In the genomic region with DNA sequence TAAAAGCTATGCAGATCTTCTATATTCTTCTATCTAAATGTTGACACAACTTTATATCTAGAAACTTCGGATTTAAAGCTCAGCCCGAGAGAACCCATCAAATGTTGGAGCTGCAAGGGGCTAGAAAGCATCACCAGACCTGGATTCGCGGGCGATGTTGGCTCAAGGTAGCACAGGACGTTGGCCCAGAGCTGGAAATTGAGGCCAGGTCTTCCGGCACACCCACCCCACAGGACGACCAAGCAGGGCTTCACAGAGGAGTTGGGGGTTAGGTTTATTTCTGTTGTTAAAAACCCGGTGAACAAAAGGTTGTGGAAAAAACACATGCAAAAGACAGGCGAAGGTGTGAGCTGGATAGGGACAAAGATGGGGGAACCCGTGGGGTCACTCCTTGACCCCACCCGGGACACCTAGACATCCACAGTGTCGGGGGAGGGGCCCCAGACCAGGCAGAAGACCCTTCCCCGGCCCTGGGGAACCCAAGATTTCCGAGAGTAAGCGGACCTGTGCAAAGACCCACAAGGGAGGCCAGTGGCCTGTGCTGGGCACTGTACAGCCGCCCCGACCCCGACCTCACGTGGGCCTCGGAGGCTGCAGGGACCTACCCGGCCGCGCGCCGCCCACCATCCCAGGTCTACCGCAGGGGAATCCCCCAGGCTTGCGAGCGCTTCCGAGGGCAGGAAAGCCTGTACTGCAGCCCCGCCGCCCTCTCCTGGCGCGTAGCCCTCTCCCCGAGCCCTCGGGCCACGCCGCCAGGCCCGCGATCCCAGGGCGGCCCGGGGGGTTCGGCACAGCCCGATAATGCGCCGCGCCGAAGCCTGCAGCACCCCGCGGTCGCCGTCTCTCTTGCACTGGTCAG, we compare ENCODE assay signal across 8 cellular contexts. TPM values are rescaled to one million over a fixed set of nuclear protein-coding genes. Genes with fewer than 3 reads are reported as not detected.
DNase-seq lines count a peak whose midpoint lies in the region; ATAC-seq and TF ChIP-seq lines count a peak whose summit lies in the region.

No MANE protein-coding gene starts in this region.

- peak overlapping the region; percentile 96 for H2AFZ ChIP-seq in neuronal stem cell (ENCODE audit: low read length)

- no peak overlapping the region for H3K4ac ChIP-seq in neuronal stem cell (ENCODE audit: low read length)

- no CpG with 5 or more reads among the region's 52 CpGs for WGBS in neuronal stem cell (ENCODE audit: extremely low coverage in 2 of 2, insufficient read length in 2 of 2, insufficient replicate concordance in 1 of 2), 2 donors
- 11% methylated on average over 52 of the region's 52 CpGs for whole genome bisulfite sequencing in thymus

- peak overlapping the region; percentile 90 for H3K14ac ChIP-seq in neuronal stem cell (ENCODE audit: low read length)

- H3K18ac ChIP-seq in neuronal stem cell (ENCODE audit: low read length): peak overlapping the region; percentile 97

- H3K9me3 ChIP-seq in BE2C: no peaks in the 10 kb centered on the region
- H3K9me3 ChIP-seq in HUES48 (ENCODE audit: control insufficient read depth, insufficient read depth, low read length): no peaks in the 10 kb centered on the region
- H3K9me3 ChIP-seq in neuronal stem cell (replicated peaks in 1 of 2; ENCODE audit: control insufficient read depth in 2 of 2, insufficient read depth in 1 of 2, low read depth in 1 of 2, low read length in 2 of 2): no peaks in the 10 kb centered on the region
- no peaks in the 10 kb centered on the region for H3K9me3 ChIP-seq in thymus (ENCODE audit: control insufficient read depth)

- H3K36me3 ChIP-seq in BE2C (peaks cover 5% of the 10 kb centered on the region; the same call in 1 of the 2 replicates), HUES48 (ENCODE audit: control insufficient read depth, insufficient read depth, low read length) (peaks cover 16% of the 10 kb centered on the region), neuronal stem cell (replicated peaks in 1 of 2; ENCODE audit: control insufficient read depth in 2 of 2, insufficient read depth in 2 of 2, low read length in 2 of 2) (peaks cover 16 to 20% of the 10 kb centered on the region in 2 donors), thymus (ENCODE audit: control insufficient read depth, insufficient read depth) (peaks cover 11% of the 10 kb centered on the region)

- peak overlapping the region; percentile 82 for H3K23ac ChIP-seq in neuronal stem cell (ENCODE audit: low read depth, low read length, poor library complexity)

- TF ChIP-seq CTCF in BE2C (IDR thresholded peaks at IDR 0.05; ENCODE audit: low read depth, low read length): no peak
- TF ChIP-seq CTCF in fibroblast of mammary gland (conservative IDR thresholded peaks at IDR 0.05; ENCODE audit: control insufficient read depth, insufficient read depth, low read depth, low read length): no peak

- H4K8ac ChIP-seq in neuronal stem cell (ENCODE audit: low read depth, low read length): peak overlapping the region; percentile 26

- peak overlapping the region; percentile 50 for H2BK15ac ChIP-seq in neuronal stem cell (ENCODE audit: low read length)

- peak overlapping the region; percentile 79 for H2BK120ac ChIP-seq in neuronal stem cell (ENCODE audit: low read depth, low read length)

- H3K27ac ChIP-seq in HUES48 (ENCODE audit: low read depth, low read length): peak overlapping the region; percentile 79
- peak overlapping the region; percentile 86 for H3K27ac ChIP-seq in neuronal stem cell (replicated peaks; ENCODE audit: low read length)
- H3K27ac ChIP-seq in thymus (ENCODE audit: low read depth): no peak overlapping the region

- peak overlapping the region; percentile 79 for H3K4me2 ChIP-seq in neuronal stem cell (ENCODE audit: insufficient read depth, low read length, poor library complexity, severe bottlenecking)

- no peaks in the 10 kb centered on the region for H3K4me1 ChIP-seq in BE2C
- H3K4me1 ChIP-seq in HUES48 (ENCODE audit: control insufficient read depth, insufficient read depth, low read length): peaks cover 4% of the 10 kb centered on the region; the same call in 1 of the 2 replicates
- peaks cover 5 to 7% of the 10 kb centered on the region in 2 donors for H3K4me1 ChIP-seq in neuronal stem cell (ENCODE audit: control insufficient read depth in 2 of 2, insufficient read depth in 1 of 2, low read depth in 1 of 2, low read length in 2 of 2)
- H3K4me1 ChIP-seq in thymus (ENCODE audit: control insufficient read depth, insufficient read depth, low read length): peaks cover 4% of the 10 kb centered on the region

- H2AK5ac ChIP-seq in neuronal stem cell (ENCODE audit: low read depth, low read length): peak overlapping the region; percentile 38

- DNase-seq in BE2C (peak; percentile 68), fibroblast of mammary gland (ENCODE audit: low read depth) (no peak), neuronal stem cell (ENCODE audit: low spot score) (no peak), SIG-M5 (lab: John Stamatoyannopoulos, UW) (no peak)
- peak; percentile 71 for DNase-seq in activated CD8-positive, alpha-beta memory T cell treated with anti-CD3 and anti-CD28 coated beads, Interleukin-2, amount 50 U/mL, for 4 hours

- H4K91ac ChIP-seq in neuronal stem cell (ENCODE audit: low read depth, low read length, poor library complexity): peak overlapping the region; percentile 42

- peak overlapping the region; percentile 58 for H3K9ac ChIP-seq in HUES48 (ENCODE audit: low read depth, low read length)
- H3K9ac ChIP-seq in neuronal stem cell (ENCODE audit: low read depth, low read length, poor library complexity): peak overlapping the region; percentile 95

- peaks cover 6% of the 10 kb centered on the region for H3K79me1 ChIP-seq in neuronal stem cell (ENCODE audit: low read depth, low read length)

- peak overlapping the region; percentile 89 for H2BK5ac ChIP-seq in neuronal stem cell (ENCODE audit: low read length)

- H3K27me3 ChIP-seq in BE2C (no peaks in the 10 kb centered on the region), HUES48 (ENCODE audit: control insufficient read depth, insufficient read depth, low read length) (no peaks in the 10 kb centered on the region), neuronal stem cell (ENCODE audit: control insufficient read depth in 3 of 3, insufficient read depth in 3 of 3, low read depth in 1 of 3, low read length in 3 of 3) (no peaks in the 10 kb centered on the region), thymus (ENCODE audit: control insufficient read depth, insufficient read depth) (no peaks in the 10 kb centered on the region)

- ATAC-seq in GM19397 (IDR thresholded peaks at IDR 0.05; ENCODE audit: unreplicated experiment): peak; percentile 15

- peak overlapping the region; percentile 98 for H2BK12ac ChIP-seq in neuronal stem cell (ENCODE audit: low read length)

- H3K4me3 ChIP-seq in BE2C (ENCODE audit: low read depth, low read length) (peak overlapping the region; percentile 79), HUES48 (ENCODE audit: low read depth, low read length) (peak overlapping the region; percentile 82), fibroblast of mammary gland (ENCODE audit: control insufficient read depth, low read depth, low read length) (peak overlapping the region; percentile 75), neuronal stem cell (ENCODE audit: low read length in 2 of 2) (peak overlapping the region; percentile 82 to 95), thymus (ENCODE audit: low read length) (peak overlapping the region; percentile 83)

RNA-seq across cellular contexts. Expression of a gene that starts 1.8 kb away (rescaled TPM):
- polyA plus RNA-seq in BE2C (2012; ENCODE audit: insufficient read depth, insufficient read length, low read depth): 40.9 TPM
- 79.9 TPM for polyA plus RNA-seq in neuronal stem cell (2013, experiment 1 of 2)
- polyA plus RNA-seq in neuronal stem cell (2013, experiment 2 of 2): 78.2 TPM
- 11.0 TPM for polyA plus RNA-seq in thymus

RNA-seq across cellular contexts. Expression of a gene that starts 16.9 kb away (rescaled TPM):
- 78.9 TPM for polyA plus RNA-seq in BE2C (2012; ENCODE audit: insufficient read depth, insufficient read length, low read depth)
- polyA plus RNA-seq in neuronal stem cell (2013, experiment 1 of 2): 21.6 TPM
- polyA plus RNA-seq in neuronal stem cell (2013, experiment 2 of 2): 22.1 TPM
- 30.3 TPM for polyA plus RNA-seq in thymus

RNA-seq across cellular contexts. Expression of a gene that starts 21.8 kb away (rescaled TPM):
- 1,823 TPM for polyA plus RNA-seq in BE2C (2012; ENCODE audit: insufficient read depth, insufficient read length, low read depth)
- 668 TPM for polyA plus RNA-seq in neuronal stem cell (2013, experiment 1 of 2)
- 664 TPM for polyA plus RNA-seq in neuronal stem cell (2013, experiment 2 of 2)
- polyA plus RNA-seq in thymus: 516 TPM

RNA-seq across cellular contexts. Expression of a gene that starts 28.8 kb away (rescaled TPM):
- polyA plus RNA-seq in BE2C (2012; ENCODE audit: insufficient read depth, insufficient read length, low read depth): 295 TPM
- polyA plus RNA-seq in neuronal stem cell (2013, experiment 1 of 2): 3.0 TPM
- 2.9 TPM for polyA plus RNA-seq in neuronal stem cell (2013, experiment 2 of 2)
- polyA plus RNA-seq in thymus: 8.9 TPM

RNA-seq across cellular contexts. Expression of a gene that starts 36.9 kb away (rescaled TPM):
- 9.2 TPM for polyA plus RNA-seq in BE2C (2012; ENCODE audit: insufficient read depth, insufficient read length, low read depth)
- 3.8 TPM for polyA plus RNA-seq in neuronal stem cell (2013, experiment 1 of 2)
- polyA plus RNA-seq in neuronal stem cell (2013, experiment 2 of 2): 3.7 TPM
- 2.5 TPM for polyA plus RNA-seq in thymus

Comparison
In these comparisons a context has a peak if more than half of its experiments do, and no peak if none do; other contexts are left out.
1. DNase-seq: peak in BE2C (single experiment) and activated CD8-positive, alpha-beta memory T cell treated with anti-CD3 and anti-CD28 coated beads, Interleukin-2, amount 50 U/mL, for 4 hours (single experiment); none in fibroblast of mammary gland (single experiment), neuronal stem cell (single experiment) and SIG-M5 (single experiment).
2. Peak in every context shown above with its lines, with median percentiles within 50 percentile points of each other: H3K4me3 ChIP-seq.